In genomic region chr2:73176205-73176880, GRCh38 we compare ENCODE assay signal across 1 cellular context.
TF ChIP-seq lines count a peak whose summit lies in the region.

No MANE protein-coding gene starts in this region.

TF ChIP-seq in HepG2, 621 proteins besides CTCF, POLR2A, EP300 and RAD21 (continued from another document):
- no peak for TF ChIP-seq ZNF460 (CRISPR knock-in tag; IDR thresholded peaks at IDR 0.05; ENCODE audit: borderline replicate concordance)
- TF ChIP-seq GABPA (IDR thresholded peaks at IDR 0.05; ENCODE audit: low read depth, low read length): no peak
- TF ChIP-seq GABPA (CRISPR knock-in tag; IDR thresholded peaks at IDR 0.05; ENCODE audit: low read depth): no peak
- TF ChIP-seq SKI (IDR thresholded peaks at IDR 0.05; ENCODE audit: partially characterized antibody): no peak
- TF ChIP-seq YEATS2 (CRISPR knock-in tag; IDR thresholded peaks at IDR 0.05; ENCODE audit: borderline replicate concordance): no peak
- no peak for TF ChIP-seq ZNF501 (CRISPR knock-in tag; IDR thresholded peaks at IDR 0.05)
- no peak for TF ChIP-seq ZFP82 (CRISPR knock-in tag; IDR thresholded peaks at IDR 0.05; ENCODE audit: borderline replicate concordance)
- no peak for TF ChIP-seq YY1 (IDR thresholded peaks at IDR 0.05; ENCODE audit: insufficient read depth, insufficient replicate concordance, low read depth, low read length)
- 0 out of 2 replicates have a peak, but pooled peaks have one; percentile 30 for TF ChIP-seq GFI1 (CRISPR knock-in tag; IDR thresholded peaks at IDR 0.05; ENCODE audit: borderline replicate concordance)
- no peak for TF ChIP-seq PHF21A (CRISPR knock-in tag; IDR thresholded peaks at IDR 0.05)
- TF ChIP-seq MATR3 (CRISPR knock-in tag; IDR thresholded peaks at IDR 0.05): no peak
- TF ChIP-seq YEATS4 (CRISPR knock-in tag; IDR thresholded peaks at IDR 0.05; ENCODE audit: borderline replicate concordance): 0 out of 2 replicates have a peak, but pooled peaks have one; percentile 10
- no peak for TF ChIP-seq MXI1 (IDR thresholded peaks at IDR 0.05; ENCODE audit: borderline replicate concordance, low read depth, low read length)
- TF ChIP-seq PTBP1 (IDR thresholded peaks at IDR 0.05; ENCODE audit: low read depth, low read length, poor library complexity, severe bottlenecking): no peak
- TF ChIP-seq ZNF776 (CRISPR knock-in tag; IDR thresholded peaks at IDR 0.05): no peak
- TF ChIP-seq ZFP36 (IDR thresholded peaks at IDR 0.05; ENCODE audit: borderline replicate concordance, low read depth, low read length, partially characterized antibody): peak; percentile 36
